ENCODE assay signal across 14 cellular contexts in genomic region chr20:50628326-50628725, GRCh38.
DNase-seq lines count a peak whose midpoint lies in the region; ATAC-seq lines count a peak whose summit lies in the region.
"Had no signal": no experiment of that assay in that cellular context is flagged by ENCODE, and none has a peak within 500 bp of the region (broad histone marks: within the 10 kb centered on the region; RNA-seq: fewer than 3 reads in every experiment).

No MANE protein-coding gene starts in this region.

- peak; percentile 35 for DNase-seq in NCI-H2227 (lab: John Stamatoyannopoulos, UW; ENCODE audit: unreplicated experiment)
- no peak for DNase-seq in NCI-H2227 treated with DMSO at 0.1 percent for 48 hours (lab: John Stamatoyannopoulos, UW)
- DNase-seq in NCI-H1694 treated with DMSO at 0.1 percent for 48 hours (lab: John Stamatoyannopoulos, UW), result peak; percentile 50
- DNase-seq in SK-N-DZ (ENCODE audit: low spot score), result peak; percentile 92
- peak; percentile 29 for DNase-seq in pons (ENCODE audit: low spot score)
- DNase-seq in natural killer cell treated with Interleukin-12 subunit alpha and Interleukin-12 subunit beta and Interleukin-15 and Interleukin-18, amount 100 ng/mL, for 72 hours (ENCODE audit: low spot score), result no peak
- DNase-seq in Kasumi-1 (lab: John Stamatoyannopoulos, UW), result no peak
- DNase-seq: activated CD4-positive, alpha-beta T cell treated with anti-CD3 and anti-CD28 coated beads, Interleukin-2, amount 50 U/mL, for 4 hours; anterior cingulate cortex; NCI-H1930; posterior cingulate gyrus; T1000 had no signal

- H3K4me1 Mint-ChIP-seq in natural killer cell treated with Interleukin-12 subunit alpha and Interleukin-12 subunit beta and Interleukin-15 and Interleukin-18, amount 100 ng/mL, for 72 hours (ENCODE audit: low read depth in 2 of 2), result no peaks in the 10 kb centered on the region
- H3K4me1 Mint-ChIP-seq: activated T-helper 17 cell treated with anti-CD3 and anti-CD28 coated beads, Interleukin-2, amount 50 U/mL, for 72 hours had no signal

- H3K27me3 Mint-ChIP-seq in natural killer cell treated with Interleukin-12 subunit alpha and Interleukin-12 subunit beta and Interleukin-15 and Interleukin-18, amount 100 ng/mL, for 72 hours, result no peaks in the 10 kb centered on the region
- H3K27me3 Mint-ChIP-seq: activated T-helper 17 cell treated with anti-CD3 and anti-CD28 coated beads, Interleukin-2, amount 50 U/mL, for 72 hours had no signal

- no peak overlapping the region for H3K4me3 Mint-ChIP-seq in natural killer cell treated with Interleukin-12 subunit alpha and Interleukin-12 subunit beta and Interleukin-15 and Interleukin-18, amount 100 ng/mL, for 72 hours
- H3K4me3 Mint-ChIP-seq: activated T-helper 17 cell treated with anti-CD3 and anti-CD28 coated beads, Interleukin-2, amount 50 U/mL, for 72 hours had no signal

- no peaks in the 10 kb centered on the region for H3K36me3 Mint-ChIP-seq in natural killer cell treated with Interleukin-12 subunit alpha and Interleukin-12 subunit beta and Interleukin-15 and Interleukin-18, amount 100 ng/mL, for 72 hours

- no peaks in the 10 kb centered on the region for H3K9me3 Mint-ChIP-seq in natural killer cell treated with Interleukin-12 subunit alpha and Interleukin-12 subunit beta and Interleukin-15 and Interleukin-18, amount 100 ng/mL, for 72 hours
- H3K9me3 Mint-ChIP-seq: activated T-helper 17 cell treated with anti-CD3 and anti-CD28 coated beads, Interleukin-2, amount 50 U/mL, for 72 hours had no signal

- ATAC-seq in GM18519 (IDR thresholded peaks at IDR 0.05; ENCODE audit: low FRiP score, unreplicated experiment), result no peak
- ATAC-seq in natural killer cell treated with Interleukin-12 subunit alpha and Interleukin-12 subunit beta and Interleukin-15 and Interleukin-18, amount 100 ng/mL, for 72 hours, result no peak
- ATAC-seq: activated T-helper 17 cell treated with anti-CD3 and anti-CD28 coated beads, Interleukin-2, amount 50 U/mL, for 72 hours had no signal

- no peak overlapping the region for H3K27ac Mint-ChIP-seq in natural killer cell treated with Interleukin-12 subunit alpha and Interleukin-12 subunit beta and Interleukin-15 and Interleukin-18, amount 100 ng/mL, for 72 hours
- H3K27ac Mint-ChIP-seq: activated T-helper 17 cell treated with anti-CD3 and anti-CD28 coated beads, Interleukin-2, amount 50 U/mL, for 72 hours had no signal

Comparison
In these comparisons a context has a peak if more than half of its experiments do, and no peak if none do; other contexts are left out.
1. DNase-seq: peak in NCI-H2227 (single experiment), NCI-H1694 treated with DMSO at 0.1 percent for 48 hours (single experiment), SK-N-DZ (single experiment) and pons (single experiment); none in NCI-H2227 treated with DMSO at 0.1 percent for 48 hours (single experiment), natural killer cell treated with Interleukin-12 subunit alpha and Interleukin-12 subunit beta and Interleukin-15 and Interleukin-18, amount 100 ng/mL, for 72 hours (single experiment) and Kasumi-1 (0 of 2).